1 cellular context compared by ENCODE assay signal in the genomic region with DNA sequence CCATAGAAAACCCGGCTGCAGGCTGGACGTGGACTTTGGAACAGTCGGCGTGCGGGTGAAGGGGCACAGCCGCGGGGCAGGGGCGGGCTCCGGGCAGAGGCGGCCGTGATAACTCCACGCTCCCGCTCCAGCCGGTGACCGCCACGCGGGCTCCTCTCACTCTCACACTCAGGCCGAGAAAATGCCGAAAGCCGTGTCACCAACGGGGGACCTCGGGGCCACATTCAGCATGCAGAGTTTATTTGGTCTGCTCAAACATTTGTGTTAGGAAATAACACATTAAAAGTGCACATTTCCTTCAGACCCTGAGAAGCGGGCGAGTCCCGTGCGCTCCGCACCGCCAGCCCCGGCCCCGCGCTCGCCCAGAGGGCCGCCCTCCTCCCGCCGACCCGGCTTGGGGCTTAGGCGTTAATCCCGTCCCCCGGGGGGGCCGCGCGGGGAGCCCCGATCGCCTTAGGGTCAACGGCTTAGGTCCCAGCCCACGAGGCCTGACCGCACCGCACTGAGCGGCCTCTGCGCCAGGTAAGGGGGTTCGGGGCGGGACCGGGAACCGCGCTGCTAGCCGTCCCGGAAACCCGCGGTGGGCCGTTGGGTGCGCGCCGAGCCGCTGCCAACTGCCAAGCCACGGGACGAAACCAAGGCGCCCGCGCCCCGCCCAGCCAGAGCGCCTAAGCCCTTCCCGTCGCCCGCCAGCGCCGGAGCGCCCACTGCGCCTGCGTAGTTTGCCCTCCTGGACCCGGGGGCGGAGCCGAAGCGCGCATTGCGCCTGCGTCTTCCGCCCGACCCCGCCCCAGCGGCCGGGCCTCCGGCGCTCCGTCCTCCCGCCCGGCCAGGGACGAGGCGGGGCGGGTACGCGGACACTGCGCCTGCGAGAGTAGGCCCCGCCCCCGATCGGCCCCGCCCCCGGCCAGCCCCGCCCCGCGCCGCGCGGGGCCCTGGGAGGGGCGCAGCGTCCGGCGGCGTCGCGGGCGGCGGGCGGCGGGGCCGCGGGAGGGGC.
TF ChIP-seq lines count a peak whose summit lies in the region.

A gene with protein sequence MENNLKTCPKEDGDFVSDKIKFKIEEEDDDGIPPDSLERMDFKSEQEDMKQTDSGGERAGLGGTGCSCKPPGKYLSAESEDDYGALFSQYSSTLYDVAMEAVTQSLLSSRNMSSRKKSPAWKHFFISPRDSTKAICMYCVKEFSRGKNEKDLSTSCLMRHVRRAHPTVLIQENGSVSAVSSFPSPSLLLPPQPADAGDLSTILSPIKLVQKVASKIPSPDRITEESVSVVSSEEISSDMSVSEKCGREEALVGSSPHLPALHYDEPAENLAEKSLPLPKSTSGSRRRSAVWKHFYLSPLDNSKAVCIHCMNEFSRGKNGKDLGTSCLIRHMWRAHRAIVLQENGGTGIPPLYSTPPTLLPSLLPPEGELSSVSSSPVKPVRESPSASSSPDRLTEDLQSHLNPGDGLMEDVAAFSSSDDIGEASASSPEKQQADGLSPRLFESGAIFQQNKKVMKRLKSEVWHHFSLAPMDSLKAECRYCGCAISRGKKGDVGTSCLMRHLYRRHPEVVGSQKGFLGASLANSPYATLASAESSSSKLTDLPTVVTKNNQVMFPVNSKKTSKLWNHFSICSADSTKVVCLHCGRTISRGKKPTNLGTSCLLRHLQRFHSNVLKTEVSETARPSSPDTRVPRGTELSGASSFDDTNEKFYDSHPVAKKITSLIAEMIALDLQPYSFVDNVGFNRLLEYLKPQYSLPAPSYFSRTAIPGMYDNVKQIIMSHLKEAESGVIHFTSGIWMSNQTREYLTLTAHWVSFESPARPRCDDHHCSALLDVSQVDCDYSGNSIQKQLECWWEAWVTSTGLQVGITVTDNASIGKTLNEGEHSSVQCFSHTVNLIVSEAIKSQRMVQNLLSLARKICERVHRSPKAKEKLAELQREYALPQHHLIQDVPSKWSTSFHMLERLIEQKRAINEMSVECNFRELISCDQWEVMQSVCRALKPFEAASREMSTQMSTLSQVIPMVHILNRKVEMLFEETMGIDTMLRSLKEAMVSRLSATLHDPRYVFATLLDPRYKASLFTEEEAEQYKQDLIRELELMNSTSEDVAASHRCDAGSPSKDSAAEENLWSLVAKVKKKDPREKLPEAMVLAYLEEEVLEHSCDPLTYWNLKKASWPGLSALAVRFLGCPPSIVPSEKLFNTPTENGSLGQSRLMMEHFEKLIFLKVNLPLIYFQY (plus strand): TSS at position 947 of the 997 bp plus-strand sequence. CDS start 29,819 bp downstream, outside the sequence.

TF ChIP-seq in HepG2, 621 proteins besides CTCF, POLR2A, EP300 and RAD21 (continued from another document and continues in another):
- TF ChIP-seq, protein P1, sequence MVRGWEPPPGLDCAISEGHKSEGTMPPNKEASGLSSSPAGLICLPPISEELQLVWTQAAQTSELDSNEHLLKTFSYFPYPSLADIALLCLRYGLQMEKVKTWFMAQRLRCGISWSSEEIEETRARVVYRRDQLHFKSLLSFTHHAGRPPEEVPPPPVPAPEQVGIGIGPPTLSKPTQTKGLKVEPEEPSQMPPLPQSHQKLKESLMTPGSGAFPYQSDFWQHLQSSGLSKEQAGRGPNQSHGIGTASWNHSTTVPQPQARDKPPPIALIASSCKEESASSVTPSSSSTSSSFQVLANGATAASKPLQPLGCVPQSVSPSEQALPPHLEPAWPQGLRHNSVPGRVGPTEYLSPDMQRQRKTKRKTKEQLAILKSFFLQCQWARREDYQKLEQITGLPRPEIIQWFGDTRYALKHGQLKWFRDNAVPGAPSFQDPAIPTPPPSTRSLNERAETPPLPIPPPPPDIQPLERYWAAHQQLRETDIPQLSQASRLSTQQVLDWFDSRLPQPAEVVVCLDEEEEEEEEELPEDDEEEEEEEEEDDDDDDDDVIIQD (CRISPR knock-in tag; IDR thresholded peaks at IDR 0.05; ENCODE audit: low read depth): no peak
- TF ChIP-seq ZBTB38 (CRISPR knock-in tag; IDR thresholded peaks at IDR 0.05) (peak; percentile 72; the same call in 1 of the 2 replicates), ZNF382 (CRISPR knock-in tag; IDR thresholded peaks at IDR 0.05; ENCODE audit: borderline replicate concordance) (no peak), RBM22 (optimal IDR thresholded peaks at IDR 0.05; ENCODE audit: low read length) (no peak), ZBTB20 (CRISPR knock-in tag; IDR thresholded peaks at IDR 0.05; ENCODE audit: borderline replicate concordance, low read depth) (no peak; the same call in 1 of the 2 replicates), ARNT2 (CRISPR knock-in tag; IDR thresholded peaks at IDR 0.05; ENCODE audit: low read depth) (peak; percentile 74; the same call in 1 of the 2 replicates), SNRNP70 (IDR thresholded peaks at IDR 0.05; ENCODE audit: low read depth, low read length) (no peak), ZNF160 (CRISPR knock-in tag; IDR thresholded peaks at IDR 0.05) (no peak; the same call in 1 of the 2 replicates), ZNF768 (CRISPR knock-in tag; IDR thresholded peaks at IDR 0.05) (peak; percentile 56), ARNT (IDR thresholded peaks at IDR 0.05) (no peak), ZNF713 (CRISPR knock-in tag; IDR thresholded peaks at IDR 0.05) (no peak), MEIS2 (CRISPR knock-in tag; IDR thresholded peaks at IDR 0.05) (no peak; the same call in 1 of the 2 replicates), KAT7 (CRISPR knock-in tag; IDR thresholded peaks at IDR 0.05; ENCODE audit: borderline replicate concordance) (no peak; the same call in 1 of the 2 replicates), ZNF749 (CRISPR knock-in tag; IDR thresholded peaks at IDR 0.05; ENCODE audit: borderline replicate concordance) (no peak), KDM5A (IDR thresholded peaks at IDR 0.05; ENCODE audit: borderline replicate concordance, low read length) (no peak), ZNF292 (CRISPR knock-in tag; IDR thresholded peaks at IDR 0.05; ENCODE audit: borderline replicate concordance, low read depth) (no peak), ZNF550 (CRISPR knock-in tag; IDR thresholded peaks at IDR 0.05; ENCODE audit: borderline replicate concordance) (no peak), TCF7L2 (IDR thresholded peaks at IDR 0.05; ENCODE audit: low read depth, low read length) (no peak), HNRNPLL (IDR thresholded peaks at IDR 0.05; ENCODE audit: low read depth, low read length, poor library complexity, severe bottlenecking) (peak; percentile 92), GABPB1 (CRISPR knock-in tag; IDR thresholded peaks at IDR 0.05) (peak; percentile 79), SYNCRIP (IDR thresholded peaks at IDR 0.05; ENCODE audit: insufficient read depth, low read depth, low read length) (no peak), CBFB (CRISPR knock-in tag; IDR thresholded peaks at IDR 0.05) (0 out of 2 replicates have a peak, but pooled peaks have one; percentile 31), ZNF557 (CRISPR knock-in tag; IDR thresholded peaks at IDR 0.05) (no peak), HES4 (CRISPR knock-in tag; IDR thresholded peaks at IDR 0.05; ENCODE audit: borderline replicate concordance) (peak; percentile 94; the same call in 1 of the 2 replicates)
- TF ChIP-seq, protein P2, sequence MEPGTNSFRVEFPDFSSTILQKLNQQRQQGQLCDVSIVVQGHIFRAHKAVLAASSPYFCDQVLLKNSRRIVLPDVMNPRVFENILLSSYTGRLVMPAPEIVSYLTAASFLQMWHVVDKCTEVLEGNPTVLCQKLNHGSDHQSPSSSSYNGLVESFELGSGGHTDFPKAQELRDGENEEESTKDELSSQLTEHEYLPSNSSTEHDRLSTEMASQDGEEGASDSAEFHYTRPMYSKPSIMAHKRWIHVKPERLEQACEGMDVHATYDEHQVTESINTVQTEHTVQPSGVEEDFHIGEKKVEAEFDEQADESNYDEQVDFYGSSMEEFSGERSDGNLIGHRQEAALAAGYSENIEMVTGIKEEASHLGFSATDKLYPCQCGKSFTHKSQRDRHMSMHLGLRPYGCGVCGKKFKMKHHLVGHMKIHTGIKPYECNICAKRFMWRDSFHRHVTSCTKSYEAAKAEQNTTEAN (CRISPR knock-in tag; conservative IDR thresholded peaks at IDR 0.05): no peak
- TF ChIP-seq, protein P3, sequence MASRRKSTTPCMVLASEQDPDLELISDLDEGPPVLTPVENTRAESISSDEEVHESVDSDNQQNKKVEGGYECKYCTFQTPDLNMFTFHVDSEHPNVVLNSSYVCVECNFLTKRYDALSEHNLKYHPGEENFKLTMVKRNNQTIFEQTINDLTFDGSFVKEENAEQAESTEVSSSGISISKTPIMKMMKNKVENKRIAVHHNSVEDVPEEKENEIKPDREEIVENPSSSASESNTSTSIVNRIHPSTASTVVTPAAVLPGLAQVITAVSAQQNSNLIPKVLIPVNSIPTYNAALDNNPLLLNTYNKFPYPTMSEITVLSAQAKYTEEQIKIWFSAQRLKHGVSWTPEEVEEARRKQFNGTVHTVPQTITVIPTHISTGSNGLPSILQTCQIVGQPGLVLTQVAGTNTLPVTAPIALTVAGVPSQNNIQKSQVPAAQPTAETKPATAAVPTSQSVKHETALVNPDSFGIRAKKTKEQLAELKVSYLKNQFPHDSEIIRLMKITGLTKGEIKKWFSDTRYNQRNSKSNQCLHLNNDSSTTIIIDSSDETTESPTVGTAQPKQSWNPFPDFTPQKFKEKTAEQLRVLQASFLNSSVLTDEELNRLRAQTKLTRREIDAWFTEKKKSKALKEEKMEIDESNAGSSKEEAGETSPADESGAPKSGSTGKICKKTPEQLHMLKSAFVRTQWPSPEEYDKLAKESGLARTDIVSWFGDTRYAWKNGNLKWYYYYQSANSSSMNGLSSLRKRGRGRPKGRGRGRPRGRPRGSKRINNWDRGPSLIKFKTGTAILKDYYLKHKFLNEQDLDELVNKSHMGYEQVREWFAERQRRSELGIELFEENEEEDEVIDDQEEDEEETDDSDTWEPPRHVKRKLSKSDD (CRISPR knock-in tag; IDR thresholded peaks at IDR 0.05; ENCODE audit: low read depth): peak; percentile 84; the same call in 1 of the 2 replicates
- TF ChIP-seq, protein P4, sequence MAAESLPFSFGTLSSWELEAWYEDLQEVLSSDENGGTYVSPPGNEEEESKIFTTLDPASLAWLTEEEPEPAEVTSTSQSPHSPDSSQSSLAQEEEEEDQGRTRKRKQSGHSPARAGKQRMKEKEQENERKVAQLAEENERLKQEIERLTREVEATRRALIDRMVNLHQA (CRISPR knock-in tag; IDR thresholded peaks at IDR 0.05): no peak
- TF ChIP-seq, protein P5, sequence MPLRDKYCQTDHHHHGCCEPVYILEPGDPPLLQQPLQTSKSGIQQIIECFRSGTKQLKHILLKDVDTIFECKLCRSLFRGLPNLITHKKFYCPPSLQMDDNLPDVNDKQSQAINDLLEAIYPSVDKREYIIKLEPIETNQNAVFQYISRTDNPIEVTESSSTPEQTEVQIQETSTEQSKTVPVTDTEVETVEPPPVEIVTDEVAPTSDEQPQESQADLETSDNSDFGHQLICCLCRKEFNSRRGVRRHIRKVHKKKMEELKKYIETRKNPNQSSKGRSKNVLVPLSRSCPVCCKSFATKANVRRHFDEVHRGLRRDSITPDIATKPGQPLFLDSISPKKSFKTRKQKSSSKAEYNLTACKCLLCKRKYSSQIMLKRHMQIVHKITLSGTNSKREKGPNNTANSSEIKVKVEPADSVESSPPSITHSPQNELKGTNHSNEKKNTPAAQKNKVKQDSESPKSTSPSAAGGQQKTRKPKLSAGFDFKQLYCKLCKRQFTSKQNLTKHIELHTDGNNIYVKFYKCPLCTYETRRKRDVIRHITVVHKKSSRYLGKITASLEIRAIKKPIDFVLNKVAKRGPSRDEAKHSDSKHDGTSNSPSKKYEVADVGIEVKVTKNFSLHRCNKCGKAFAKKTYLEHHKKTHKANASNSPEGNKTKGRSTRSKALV (CRISPR knock-in tag; IDR thresholded peaks at IDR 0.05): peak; percentile 88
- TF ChIP-seq, protein P6, sequence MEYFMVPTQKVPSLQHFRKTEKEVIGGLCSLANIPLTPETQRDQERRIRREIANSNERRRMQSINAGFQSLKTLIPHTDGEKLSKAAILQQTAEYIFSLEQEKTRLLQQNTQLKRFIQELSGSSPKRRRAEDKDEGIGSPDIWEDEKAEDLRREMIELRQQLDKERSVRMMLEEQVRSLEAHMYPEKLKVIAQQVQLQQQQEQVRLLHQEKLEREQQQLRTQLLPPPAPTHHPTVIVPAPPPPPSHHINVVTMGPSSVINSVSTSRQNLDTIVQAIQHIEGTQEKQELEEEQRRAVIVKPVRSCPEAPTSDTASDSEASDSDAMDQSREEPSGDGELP (IDR thresholded peaks at IDR 0.05; ENCODE audit: borderline replicate concordance, low read depth): no peak
- TF ChIP-seq, protein P7, sequence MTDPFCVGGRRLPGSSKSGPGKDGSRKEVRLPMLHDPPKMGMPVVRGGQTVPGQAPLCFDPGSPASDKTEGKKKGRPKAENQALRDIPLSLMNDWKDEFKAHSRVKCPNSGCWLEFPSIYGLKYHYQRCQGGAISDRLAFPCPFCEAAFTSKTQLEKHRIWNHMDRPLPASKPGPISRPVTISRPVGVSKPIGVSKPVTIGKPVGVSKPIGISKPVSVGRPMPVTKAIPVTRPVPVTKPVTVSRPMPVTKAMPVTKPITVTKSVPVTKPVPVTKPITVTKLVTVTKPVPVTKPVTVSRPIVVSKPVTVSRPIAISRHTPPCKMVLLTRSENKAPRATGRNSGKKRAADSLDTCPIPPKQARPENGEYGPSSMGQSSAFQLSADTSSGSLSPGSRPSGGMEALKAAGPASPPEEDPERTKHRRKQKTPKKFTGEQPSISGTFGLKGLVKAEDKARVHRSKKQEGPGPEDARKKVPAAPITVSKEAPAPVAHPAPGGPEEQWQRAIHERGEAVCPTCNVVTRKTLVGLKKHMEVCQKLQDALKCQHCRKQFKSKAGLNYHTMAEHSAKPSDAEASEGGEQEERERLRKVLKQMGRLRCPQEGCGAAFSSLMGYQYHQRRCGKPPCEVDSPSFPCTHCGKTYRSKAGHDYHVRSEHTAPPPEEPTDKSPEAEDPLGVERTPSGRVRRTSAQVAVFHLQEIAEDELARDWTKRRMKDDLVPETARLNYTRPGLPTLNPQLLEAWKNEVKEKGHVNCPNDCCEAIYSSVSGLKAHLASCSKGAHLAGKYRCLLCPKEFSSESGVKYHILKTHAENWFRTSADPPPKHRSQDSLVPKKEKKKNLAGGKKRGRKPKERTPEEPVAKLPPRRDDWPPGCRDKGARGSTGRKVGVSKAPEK (CRISPR knock-in tag; IDR thresholded peaks at IDR 0.05; ENCODE audit: borderline replicate concordance): no peak
- TF ChIP-seq, protein P8, sequence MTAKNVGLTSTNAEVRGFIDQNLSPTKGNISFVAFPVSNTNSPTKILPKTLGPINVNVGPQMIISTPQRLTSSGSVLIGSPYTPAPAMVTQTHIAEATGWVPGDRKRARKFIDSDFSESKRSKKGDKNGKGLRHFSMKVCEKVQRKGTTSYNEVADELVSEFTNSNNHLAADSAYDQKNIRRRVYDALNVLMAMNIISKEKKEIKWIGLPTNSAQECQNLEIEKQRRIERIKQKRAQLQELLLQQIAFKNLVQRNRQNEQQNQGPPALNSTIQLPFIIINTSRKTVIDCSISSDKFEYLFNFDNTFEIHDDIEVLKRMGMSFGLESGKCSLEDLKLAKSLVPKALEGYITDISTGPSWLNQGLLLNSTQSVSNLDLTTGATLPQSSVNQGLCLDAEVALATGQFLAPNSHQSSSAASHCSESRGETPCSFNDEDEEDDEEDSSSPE (CRISPR knock-in tag; IDR thresholded peaks at IDR 0.05): 0 out of 2 replicates have a peak, but pooled peaks have one; percentile 28
- TF ChIP-seq, protein P9, sequence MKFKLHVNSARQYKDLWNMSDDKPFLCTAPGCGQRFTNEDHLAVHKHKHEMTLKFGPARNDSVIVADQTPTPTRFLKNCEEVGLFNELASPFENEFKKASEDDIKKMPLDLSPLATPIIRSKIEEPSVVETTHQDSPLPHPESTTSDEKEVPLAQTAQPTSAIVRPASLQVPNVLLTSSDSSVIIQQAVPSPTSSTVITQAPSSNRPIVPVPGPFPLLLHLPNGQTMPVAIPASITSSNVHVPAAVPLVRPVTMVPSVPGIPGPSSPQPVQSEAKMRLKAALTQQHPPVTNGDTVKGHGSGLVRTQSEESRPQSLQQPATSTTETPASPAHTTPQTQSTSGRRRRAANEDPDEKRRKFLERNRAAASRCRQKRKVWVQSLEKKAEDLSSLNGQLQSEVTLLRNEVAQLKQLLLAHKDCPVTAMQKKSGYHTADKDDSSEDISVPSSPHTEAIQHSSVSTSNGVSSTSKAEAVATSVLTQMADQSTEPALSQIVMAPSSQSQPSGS (CRISPR knock-in tag; IDR thresholded peaks at IDR 0.05): no peak
